ENCODE assay signal across 1 cellular context in genomic region chr9:5871785-5872184, GRCh38.
TF ChIP-seq lines count a peak whose summit lies in the region.

No MANE protein-coding gene starts in this region.

TF ChIP-seq in SK-N-SH, 30 proteins besides CTCF, POLR2A, EP300 and RAD21 (continued from another document):
- TF ChIP-seq REST (IDR thresholded peaks at IDR 0.05; ENCODE audit: low read depth, low read length) (no peak), MEF2A (IDR thresholded peaks at IDR 0.05; ENCODE audit: borderline replicate concordance, low read depth) (no peak), YY1 (IDR thresholded peaks at IDR 0.05; ENCODE audit: low read depth) (no peak), NRF1 (IDR thresholded peaks at IDR 0.05; ENCODE audit: low read depth, low read length) (no peak), EZH2phosphoT487 (IDR thresholded peaks at IDR 0.05; ENCODE audit: borderline replicate concordance, low read depth) (no peak), MXI1 (IDR thresholded peaks at IDR 0.05; ENCODE audit: low read depth, low read length) (no peak), JUND (IDR thresholded peaks at IDR 0.05) (no peak), GATA2 (CRISPR knock-in tag; IDR thresholded peaks at IDR 0.05) (no peak), RCOR1 (IDR thresholded peaks at IDR 0.05; ENCODE audit: low read length) (no peak), TAF1 (IDR thresholded peaks at IDR 0.05; ENCODE audit: borderline replicate concordance, low read depth, low read length) (no peak), TCF12 (IDR thresholded peaks at IDR 0.05) (no peak), POLR2AphosphoS5 (IDR thresholded peaks at IDR 0.05; ENCODE audit: low read depth, low read length) (no peak), MAX (IDR thresholded peaks at IDR 0.05; ENCODE audit: low read depth) (no peak), SMC3 (IDR thresholded peaks at IDR 0.05; ENCODE audit: low read depth, low read length) (no peak), RXRA (IDR thresholded peaks at IDR 0.05; ENCODE audit: borderline replicate concordance, low read depth) (no peak)
